ENCODE assay signal across 8 cellular contexts in the genomic region with DNA sequence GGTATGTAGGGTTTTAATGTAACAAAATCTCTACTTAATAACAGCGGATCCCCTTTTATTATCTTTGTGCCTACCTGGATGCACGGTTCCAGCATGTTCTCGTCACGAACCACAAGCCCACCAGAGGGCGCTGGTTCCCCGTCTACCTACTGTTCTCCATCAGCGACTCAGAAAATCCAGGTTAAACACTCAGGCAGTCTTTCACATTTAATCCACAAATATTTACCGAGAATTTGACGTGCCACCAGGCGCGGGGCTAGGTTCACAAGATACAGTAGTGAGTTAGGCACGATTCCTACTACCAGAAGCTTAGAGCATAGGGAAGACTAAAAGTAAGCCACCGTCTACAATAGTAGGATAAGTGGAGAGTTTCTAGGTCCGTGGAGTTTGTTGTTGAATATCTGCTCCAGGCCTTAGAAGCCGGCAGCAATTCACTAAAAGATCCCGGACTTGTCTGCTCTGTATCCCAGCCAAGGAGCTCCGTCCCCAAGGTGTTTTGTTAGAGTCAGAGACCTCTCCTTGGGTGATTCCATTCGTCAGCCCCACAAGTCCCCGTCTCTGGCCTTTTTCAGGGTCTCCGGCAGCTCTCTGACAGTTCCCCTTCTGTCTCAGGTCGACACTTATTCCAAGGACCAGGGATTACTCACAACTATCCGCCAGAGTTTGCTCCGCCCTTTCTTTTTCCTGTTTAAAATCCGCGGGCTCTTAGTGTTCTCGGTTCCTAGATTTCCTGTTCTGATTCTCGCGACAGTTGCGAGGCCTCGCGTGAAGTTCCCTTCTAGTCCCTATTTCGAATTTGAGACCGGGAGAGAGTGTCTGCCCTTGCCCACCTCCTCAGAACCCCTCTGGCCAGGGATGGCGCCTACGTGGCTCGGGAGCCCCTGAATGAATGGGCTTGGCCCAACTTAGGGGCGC. TPM values are rescaled to one million over a fixed set of nuclear protein-coding genes. Genes with fewer than 3 reads are reported as not detected.
DNase-seq lines count a peak whose midpoint lies in the region; FAIRE-seq and TF ChIP-seq lines count a peak whose summit lies in the region.

No MANE protein-coding gene starts in this region.

- H4K20me1 ChIP-seq in MM.1S (ENCODE audit: insufficient read depth, low read length) = no peaks in the 10 kb centered on the region

- TF ChIP-seq EP300 in suprapubic skin (IDR thresholded peaks at IDR 0.05) = no peak

- TF ChIP-seq CTCF in MM.1S (IDR thresholded peaks at IDR 0.05; ENCODE audit: low read length) (peak; percentile 88), suprapubic skin (IDR thresholded peaks at IDR 0.05) (peak; percentile 77 to 85)

- H3F3A ChIP-seq in MM.1S (ENCODE audit: insufficient read depth, low read length) = peaks cover 16% of the 10 kb centered on the region; the same call in 1 of the 2 replicates

- H3K4me2 ChIP-seq in MM.1S (ENCODE audit: low read depth, low read length) = peak overlapping the region; percentile 57

- H3K27ac ChIP-seq in MM.1S (ENCODE audit: low read length) (peak overlapping the region; percentile 81; the same call in 1 of the 2 replicates), suprapubic skin (peak overlapping the region; percentile 89)

- H3K4me3 ChIP-seq in MM.1S (ENCODE audit: low read length) = peak overlapping the region; percentile 97
- peak overlapping the region; percentile 66 for H3K4me3 ChIP-seq in suprapubic skin

- H3K27me3 ChIP-seq in MM.1S (replicated peaks; ENCODE audit: insufficient read depth, low read length) = no peaks in the 10 kb centered on the region
- H3K27me3 ChIP-seq in suprapubic skin = peaks cover 15% of the 10 kb centered on the region

- peak overlapping the region; percentile 90 for H2AFZ ChIP-seq in MM.1S (ENCODE audit: low read length)

- TF ChIP-seq POLR2A in suprapubic skin (IDR thresholded peaks at IDR 0.05) = no peak

- DNase-seq in HCEC 1CT (peak; percentile 95), MM.1S (peak; percentile 93), SIG-M5 (lab: John Stamatoyannopoulos, UW) (peak; percentile 78), germinal center (ENCODE audit: low spot score) (peak; percentile 84), occipital lobe (lab: John Stamatoyannopoulos, UW) (peak; percentile 54), suprapubic skin (ENCODE audit: low spot score in 2 of 2) (peak; percentile 95 to 96)
- DNase-seq in activated naive CD4-positive, alpha-beta T cell treated with Interleukin-2 at 50 U/mL for 16 hours = peak; percentile 89

- H3K9me2 ChIP-seq in MM.1S (replicated peaks; ENCODE audit: insufficient read depth, low read length) = no peaks in the 10 kb centered on the region

- peak overlapping the region; percentile 97 for H3K9ac ChIP-seq in MM.1S (ENCODE audit: low read length)

- no peaks in the 10 kb centered on the region for H3K9me3 ChIP-seq in MM.1S (replicated peaks; ENCODE audit: insufficient read depth, low read length)
- no peaks in the 10 kb centered on the region for H3K9me3 ChIP-seq in suprapubic skin

- H3K36me3 ChIP-seq in MM.1S (replicated peaks; ENCODE audit: insufficient read depth, low read length) = no peaks in the 10 kb centered on the region
- no peaks in the 10 kb centered on the region for H3K36me3 ChIP-seq in suprapubic skin

- under 1% methylated on average over 35 of the region's 37 CpGs for WGBS in suprapubic skin

- H3K79me2 ChIP-seq in MM.1S (ENCODE audit: low read length) = peaks cover 40% of the 10 kb centered on the region

- H3K4me1 ChIP-seq in MM.1S (ENCODE audit: low read length) (peaks cover 20% of the 10 kb centered on the region), suprapubic skin (peaks cover 41% of the 10 kb centered on the region)

- FAIRE-seq in G401.6 (lab: Jason Lieb, UNC) = peak; percentile 92

RNA-seq across cellular contexts. Expression of gene KAZALD1, which starts 1.5 kb away (rescaled TPM):
- total RNA-seq in occipital lobe = 1.4 TPM
- total RNA-seq in suprapubic skin = 1 to 10 TPM; 1.6 to 4.2 (median 2.5) TPM

RNA-seq across cellular contexts. Expression of gene SFXN3, which starts 29.3 kb away (rescaled TPM):
- total RNA-seq in occipital lobe (44.0 TPM), suprapubic skin (100 to 1,000 TPM in 1 of 4 donors, 10 to 100 TPM in 3; 57.6 to 296 (median 74.3) TPM)

RNA-seq across cellular contexts. Expression of gene PDZD7, which starts 29.4 kb away (rescaled TPM):
- total RNA-seq in occipital lobe (4.5 TPM), suprapubic skin (1 to 10 TPM; 1.2 to 6.0 (median 1.8) TPM)

Comparison
In these comparisons a context has a peak if more than half of its experiments do, and no peak if none do; other contexts are left out.
1. Peak in every context shown above with its lines: DNase-seq, H3K4me3 ChIP-seq and H3K27ac ChIP-seq.